In genomic region chr17:82459936-82460335, GRCh38 we compare ENCODE assay signal across 7 cellular contexts. TPM values are rescaled to one million over a fixed set of nuclear protein-coding genes. Genes with fewer than 3 reads are reported as not detected.
A peak's percentile ranks its signal among the peaks of the same experiment; 100 is the strongest.
DNase-seq lines count a peak whose midpoint lies in the region; ATAC-seq and TF ChIP-seq lines count a peak whose summit lies in the region.
"Not testable (repeated sequence)": the region's sequence is repeated elsewhere in the genome, so short reads cannot be mapped to it uniquely, and the experiment has no call there.

No MANE protein-coding gene starts in this region.

- H3F3A ChIP-seq in DOHH2 (ENCODE audit: control insufficient read depth, insufficient read depth): not testable (repeated sequence)

- TF ChIP-seq POLR2A in NB4 (IDR thresholded peaks at IDR 0.05; ENCODE audit: extremely low read depth, insufficient read length): not testable (repeated sequence)

- H3K4me3 Mint-ChIP-seq in activated T-helper 2 cell treated with anti-CD3 and anti-CD28 coated beads, Interferon-gamma antibody, Interleukin-2, Interleukin-4, amounts not matched to agents 10 μg/mL and 5 μg/mL and 100 μg/mL, durations not matched to agents 14 hours and 24 hours and 36 hours (ENCODE audit: low read depth): peak overlapping the region; percentile 21
- peak overlapping the region; percentile 85 for H3K4me3 Mint-ChIP-seq in endodermal cell
- H3K4me3 Mint-ChIP-seq in naive B cell: peak overlapping the region in 5 of 8 donors; percentile 31 to 95 (median 90)

- not testable (repeated sequence) for H3K9me3 ChIP-seq in DOHH2 (ENCODE audit: control insufficient read depth, insufficient read depth, low read length); endodermal cell (ENCODE audit: control insufficient read depth, low read length); psoas muscle

- not testable (repeated sequence) for H4K20me1 ChIP-seq in DOHH2 (ENCODE audit: control insufficient read depth, insufficient read depth, low read depth, low read length)

- DNase-seq in NB4 (ENCODE audit: low read depth); activated T-helper 2 cell treated with anti-CD3 and anti-CD28 coated beads, Interferon-gamma antibody, Interleukin-2, Interleukin-4, amounts not matched to agents 10 μg/mL and 5 μg/mL and 100 μg/mL, durations not matched to agents 14 hours and 24 hours and 36 hours (ENCODE audit: low spot score); endodermal cell; naive B cell: not testable (repeated sequence)
- peak in 1 of 2 donors; percentile 11 for DNase-seq in psoas muscle

- H3K9me3 Mint-ChIP-seq in activated T-helper 2 cell treated with anti-CD3 and anti-CD28 coated beads, Interferon-gamma antibody, Interleukin-2, Interleukin-4, amounts not matched to agents 10 μg/mL and 5 μg/mL and 100 μg/mL, durations not matched to agents 14 hours and 24 hours and 36 hours; naive B cell: not testable (repeated sequence)
- peaks cover 16% of the 10 kb centered on the region for H3K9me3 Mint-ChIP-seq in endodermal cell

- not testable (repeated sequence) for H3K27me3 ChIP-seq in DOHH2 (ENCODE audit: control insufficient read depth, low read length); endodermal cell (ENCODE audit: control insufficient read depth, insufficient read depth, low read length, poor library complexity, severe bottlenecking); psoas muscle (ENCODE audit: insufficient read depth in 3 of 3, low read length in 2 of 3)

- H3K4me3 ChIP-seq in DOHH2 (ENCODE audit: low read length): 0 out of 2 replicates have a peak overlapping the region, but pooled peaks have one; percentile 99
- peak overlapping the region; percentile 82 for H3K4me3 ChIP-seq in NB4 (ENCODE audit: low read depth, low read length)
- H3K4me3 ChIP-seq in endodermal cell (ENCODE audit: low read length): not testable (repeated sequence)
- H3K4me3 ChIP-seq in psoas muscle: peak overlapping the region; percentile 94

- H3K4me2 ChIP-seq in DOHH2 (ENCODE audit: low read length): peak overlapping the region; percentile 93; the same call in 1 of the 2 replicates

- H3K9me2 ChIP-seq in DOHH2 (replicated peaks; ENCODE audit: control insufficient read depth, low read length): not testable (repeated sequence)

- not testable (repeated sequence) for H3K27ac Mint-ChIP-seq in activated T-helper 2 cell treated with anti-CD3 and anti-CD28 coated beads, Interferon-gamma antibody, Interleukin-2, Interleukin-4, amounts not matched to agents 10 μg/mL and 5 μg/mL and 100 μg/mL, durations not matched to agents 14 hours and 24 hours and 36 hours; endodermal cell
- H3K27ac Mint-ChIP-seq in naive B cell: peak overlapping the region in 1 of 6 donors; percentile 99

- peaks cover 59% of the 10 kb centered on the region for H3K36me3 ChIP-seq in DOHH2 (ENCODE audit: control insufficient read depth, low read length)
- H3K36me3 ChIP-seq in endodermal cell (ENCODE audit: control insufficient read depth, insufficient read depth, low read length): peaks cover 28% of the 10 kb centered on the region
- H3K36me3 ChIP-seq in psoas muscle (ENCODE audit: insufficient read depth in 1 of 2, low read depth in 1 of 2): peaks cover 3 to 52% of the 10 kb centered on the region in 2 donors

- not testable (repeated sequence) for TF ChIP-seq CTCF in DOHH2 (IDR thresholded peaks at IDR 0.05; ENCODE audit: low read depth, low read length, poor library complexity, severe bottlenecking); NB4 (IDR thresholded peaks at IDR 0.05; ENCODE audit: low read depth, low read length); VCaP (conservative IDR thresholded peaks at IDR 0.05); endodermal cell (conservative IDR thresholded peaks at IDR 0.05); psoas muscle (IDR thresholded peaks at IDR 0.05)

- peaks cover 28% of the 10 kb centered on the region for H3K4me1 Mint-ChIP-seq in activated T-helper 2 cell treated with anti-CD3 and anti-CD28 coated beads, Interferon-gamma antibody, Interleukin-2, Interleukin-4, amounts not matched to agents 10 μg/mL and 5 μg/mL and 100 μg/mL, durations not matched to agents 14 hours and 24 hours and 36 hours (ENCODE audit: low read depth)
- not testable (repeated sequence) for H3K4me1 Mint-ChIP-seq in endodermal cell
- H3K4me1 Mint-ChIP-seq in naive B cell: peaks cover 35 to 41% (median 39%) of the 10 kb centered on the region in 3 donors

- H3K4me1 ChIP-seq in DOHH2 (ENCODE audit: control insufficient read depth, low read length) (peaks cover 21% of the 10 kb centered on the region), psoas muscle (peaks cover 17% of the 10 kb centered on the region)
- not testable (repeated sequence) for H3K4me1 ChIP-seq in endodermal cell (ENCODE audit: control insufficient read depth, insufficient read depth, low read length)

- H3K27ac ChIP-seq in DOHH2 (ENCODE audit: low read depth, low read length); endodermal cell (ENCODE audit: low read depth, low read length); psoas muscle: not testable (repeated sequence)
- H3K27ac ChIP-seq in VCaP: peak overlapping the region; percentile 100

- 88 to 95% methylated on average over 9 of the region's 9 CpGs for WGBS in endodermal cell (ENCODE audit: insufficient coverage in 1 of 2, insufficient read length in 1 of 2), 2 experiments
- WGBS in psoas muscle, 3 donors: 87 to 89% (median 88%) methylated on average over 9 of the region's 9 CpGs

- intact Hi-C loops in activated T-helper 2 cell treated with anti-CD3 and anti-CD28 coated beads, Interferon-gamma antibody, Interleukin-2, Interleukin-4, amounts not matched to agents 10 μg/mL and 5 μg/mL and 100 μg/mL, durations not matched to agents 14 hours and 24 hours and 36 hours (cut with micrococcal nuclease): loop anchor here (5.0 kb wide), 2 partner anchors 92 to 187 kb away; partner anchors contain the start of gene WDR45B
- intact Hi-C loops in psoas muscle (cut with DNase I): not testable (repeated sequence)

- peaks cover 59% of the 10 kb centered on the region for H3K36me3 Mint-ChIP-seq in activated T-helper 2 cell treated with anti-CD3 and anti-CD28 coated beads, Interferon-gamma antibody, Interleukin-2, Interleukin-4, amounts not matched to agents 10 μg/mL and 5 μg/mL and 100 μg/mL, durations not matched to agents 14 hours and 24 hours and 36 hours (ENCODE audit: low read depth)
- H3K36me3 Mint-ChIP-seq in endodermal cell (ENCODE audit: low read depth): peaks cover 39% of the 10 kb centered on the region
- H3K36me3 Mint-ChIP-seq in naive B cell: peaks cover 5 to 21% of the 10 kb centered on the region in 2 donors

- not testable (repeated sequence) for H3K27me3 Mint-ChIP-seq in activated T-helper 2 cell treated with anti-CD3 and anti-CD28 coated beads, Interferon-gamma antibody, Interleukin-2, Interleukin-4, amounts not matched to agents 10 μg/mL and 5 μg/mL and 100 μg/mL, durations not matched to agents 14 hours and 24 hours and 36 hours (ENCODE audit: low read depth); endodermal cell (ENCODE audit: insufficient read depth); naive B cell

- not testable (repeated sequence) for ATAC-seq in naive B cell (ENCODE audit: low read depth in 2 of 2); psoas muscle

- H3K79me2 ChIP-seq in DOHH2 (ENCODE audit: control insufficient read depth, low read length): peaks cover 23% of the 10 kb centered on the region

- not testable (repeated sequence) for H3K9ac ChIP-seq in endodermal cell (ENCODE audit: extremely low read depth, low read length, poor library complexity, severe bottlenecking)

RNA-seq across cellular contexts. Expression of gene NARF, which starts 1.4 kb away (rescaled TPM):
- 114 and 123 TPM in 2 replicates for total RNA-seq in activated T-helper 2 cell treated with anti-CD3 and anti-CD28 coated beads, Interferon-gamma antibody, Interleukin-2, Interleukin-4, amounts not matched to agents 10 μg/mL and 5 μg/mL and 100 μg/mL, durations not matched to agents 14 hours and 24 hours and 36 hours
- 10 to 100 TPM; 64.0 to 70.8 TPM for total RNA-seq in endodermal cell
- polyA plus RNA-seq in endodermal cell (2013, experiment 1 of 2): 151 TPM
- polyA plus RNA-seq in endodermal cell (2013, experiment 2 of 2): 159 TPM
- polyA plus RNA-seq in naive B cell (ENCODE audit: low read depth in 6 of 6): 100 to 1,000 TPM in 3 of 6 donors, 10 to 100 TPM in 3; 72.3 to 137 (median 95.0) TPM
- total RNA-seq in psoas muscle: 10 to 100 TPM; 32.8 to 56.1 (median 46.0) TPM
- 100 to 1,000 TPM in 1 of 3 donors, 10 to 100 TPM in 2; 37.0 to 129 (median 39.2) TPM for polyA plus RNA-seq in psoas muscle

RNA-seq across cellular contexts. Expression of gene CYBC1, which starts 9.4 kb away (rescaled TPM):
- total RNA-seq in activated T-helper 2 cell treated with anti-CD3 and anti-CD28 coated beads, Interferon-gamma antibody, Interleukin-2, Interleukin-4, amounts not matched to agents 10 μg/mL and 5 μg/mL and 100 μg/mL, durations not matched to agents 14 hours and 24 hours and 36 hours: 252 and 265 TPM in 2 replicates
- 10 to 100 TPM; 71.2 to 88.5 TPM for total RNA-seq in endodermal cell
- 62.1 TPM for polyA plus RNA-seq in endodermal cell (2013, experiment 1 of 2)
- polyA plus RNA-seq in endodermal cell (2013, experiment 2 of 2): 49.1 TPM
- 100 to 1,000 TPM; 274 to 340 (median 303) TPM for polyA plus RNA-seq in naive B cell (ENCODE audit: low read depth in 6 of 6)
- 10 to 100 TPM; 14.5 to 21.4 (median 17.4) TPM for total RNA-seq in psoas muscle
- 10 to 100 TPM; 14.4 to 31.6 (median 24.8) TPM for polyA plus RNA-seq in psoas muscle

RNA-seq across cellular contexts. Expression of gene OGFOD3, which starts 41.5 kb away (rescaled TPM):
- total RNA-seq in activated T-helper 2 cell treated with anti-CD3 and anti-CD28 coated beads, Interferon-gamma antibody, Interleukin-2, Interleukin-4, amounts not matched to agents 10 μg/mL and 5 μg/mL and 100 μg/mL, durations not matched to agents 14 hours and 24 hours and 36 hours: 29.1 and 30.5 TPM in 2 replicates
- 10 to 100 TPM; 24.0 to 30.1 TPM for total RNA-seq in endodermal cell
- 24.2 TPM for polyA plus RNA-seq in endodermal cell (2013, experiment 1 of 2)
- polyA plus RNA-seq in endodermal cell (2013, experiment 2 of 2): 21.2 TPM
- 10 to 100 TPM; 22.8 to 31.6 (median 26.1) TPM for polyA plus RNA-seq in naive B cell (ENCODE audit: low read depth in 6 of 6)
- total RNA-seq in psoas muscle: 10 to 100 TPM; 21.2 to 29.3 (median 27.1) TPM
- polyA plus RNA-seq in psoas muscle: 10 to 100 TPM; 15.5 to 30.4 (median 24.5) TPM

RNA-seq across cellular contexts. Expression of gene HEXD, which starts 41.8 kb away (rescaled TPM):
- 36.6 and 36.7 TPM in 2 replicates for total RNA-seq in activated T-helper 2 cell treated with anti-CD3 and anti-CD28 coated beads, Interferon-gamma antibody, Interleukin-2, Interleukin-4, amounts not matched to agents 10 μg/mL and 5 μg/mL and 100 μg/mL, durations not matched to agents 14 hours and 24 hours and 36 hours
- 10 to 100 TPM; 31.5 to 37.6 TPM for total RNA-seq in endodermal cell
- 42.8 TPM for polyA plus RNA-seq in endodermal cell (2013, experiment 1 of 2)
- polyA plus RNA-seq in endodermal cell (2013, experiment 2 of 2): 31.9 TPM
- 10 to 100 TPM; 10.8 to 30.5 (median 18.2) TPM for polyA plus RNA-seq in naive B cell (ENCODE audit: low read depth in 6 of 6)
- total RNA-seq in psoas muscle: 10 to 100 TPM; 17.4 to 27.4 (median 23.7) TPM
- polyA plus RNA-seq in psoas muscle: 10 to 100 TPM; 19.5 to 29.8 (median 20.9) TPM

RNA-seq across cellular contexts. Expression of gene FOXK2, which starts 59.6 kb away (rescaled TPM):
- 92.9 and 95.2 TPM in 2 replicates for total RNA-seq in activated T-helper 2 cell treated with anti-CD3 and anti-CD28 coated beads, Interferon-gamma antibody, Interleukin-2, Interleukin-4, amounts not matched to agents 10 μg/mL and 5 μg/mL and 100 μg/mL, durations not matched to agents 14 hours and 24 hours and 36 hours
- total RNA-seq in endodermal cell (10 to 100 TPM; 67.2 to 68.1 TPM), psoas muscle (10 to 100 TPM; 53.6 to 91.6 (median 66.2) TPM)
- 58.7 TPM for polyA plus RNA-seq in endodermal cell (2013, experiment 1 of 2)
- polyA plus RNA-seq in endodermal cell (2013, experiment 2 of 2): 53.1 TPM
- polyA plus RNA-seq in naive B cell (ENCODE audit: low read depth in 6 of 6) (1 to 10 TPM; 2.5 to 6.0 (median 4.4) TPM), psoas muscle (10 to 100 TPM; 38.9 to 96.4 (median 45.9) TPM)

Comparison
In these comparisons a context has a peak if more than half of its experiments do, and no peak if none do; other contexts are left out.
1. H3K4me3 Mint-ChIP-seq: peak in every context shown above with its lines; median percentile 90 in naive B cell; 85 in endodermal cell; 21 in activated T-helper 2 cell treated with anti-CD3 and anti-CD28 coated beads, Interferon-gamma antibody, Interleukin-2, Interleukin-4, amounts not matched to agents 10 μg/mL and 5 μg/mL and 100 μg/mL, durations not matched to agents 14 hours and 24 hours and 36 hours.